20 cellular contexts compared by ENCODE assay signal in genomic region chrX:9614016-9614415, GRCh38.
DNase-seq lines count a peak whose midpoint lies in the region; ATAC-seq and TF ChIP-seq lines count a peak whose summit lies in the region.
"Had no signal": no experiment of that assay in that cellular context is flagged by ENCODE, and none has a peak within 500 bp of the region (broad histone marks: within the 10 kb centered on the region; RNA-seq: fewer than 3 reads in every experiment).

No MANE protein-coding gene starts in this region.

- H3K4me2 ChIP-seq in osteoblast (ENCODE audit: insufficient read depth, low read length): no peak overlapping the region

- H3K4me1 Mint-ChIP-seq in activated CD4-positive, alpha-beta T cell treated with anti-CD3 and anti-CD28 coated beads, Interleukin-2, amount 10 ng/mL, durations not matched to agents 24 days and 14 days: peaks cover 3% of the 10 kb centered on the region
- H3K4me1 Mint-ChIP-seq in chondrocyte (ENCODE audit: low read depth): peaks cover 6% of the 10 kb centered on the region
- peaks cover 12 to 20% of the 10 kb centered on the region in 2 donors for H3K4me1 Mint-ChIP-seq in natural killer cell

- ATAC-seq in natural killer cell: no peak
- ATAC-seq: activated CD4-positive, CD25-positive, alpha-beta regulatory T cell treated with anti-CD3 and anti-CD28 coated beads, Interleukin-2, amount 50 U/mL, for 24 hours; psoas muscle had no signal

- no peak overlapping the region for H3K4me3 ChIP-seq in osteoblast (ENCODE audit: insufficient read depth, low read length)
- no peak overlapping the region for H3K4me3 ChIP-seq in testis
- H3K4me3 ChIP-seq: adrenal gland, psoas muscle, thyroid gland had no signal

- no peaks in the 10 kb centered on the region for H3K79me2 ChIP-seq in osteoblast (ENCODE audit: insufficient read depth, low read length)

- intact Hi-C loops in testis (cut with DNase I; ENCODE audit: low total_unique reads): no loop called here
- intact Hi-C loops in activated CD4-positive, alpha-beta T cell treated with anti-CD3 and anti-CD28 coated beads, Interleukin-2, amount 10 ng/mL, durations not matched to agents 24 days and 14 days (cut with micrococcal nuclease): no loop called here
- intact Hi-C loops in natural killer cell (cut with micrococcal nuclease): no loop called here

- no peak overlapping the region for H3K4me3 Mint-ChIP-seq in activated CD4-positive, alpha-beta T cell treated with anti-CD3 and anti-CD28 coated beads, Interleukin-2, amount 10 ng/mL, durations not matched to agents 24 days and 14 days
- no peak overlapping the region for H3K4me3 Mint-ChIP-seq in chondrocyte (ENCODE audit: unreplicated experiment)
- H3K4me3 Mint-ChIP-seq in natural killer cell: no peak overlapping the region
- H3K4me3 Mint-ChIP-seq: nephron progenitor cell; T-helper 1 cell treated with Interleukin-12 subunit alpha and Interleukin-12 subunit beta and Interleukin-4 antibody, amounts not matched to agents 30 μg/mL and 1 μg/mL, for 36 hours had no signal

- WGBS in testis, 2 donors: 86 to 92% methylated on average over 1 of the region's 1 CpG

- H2AFZ ChIP-seq in osteoblast (ENCODE audit: low read length): no peak overlapping the region

- no peaks in the 10 kb centered on the region for H3K27me3 Mint-ChIP-seq in activated CD4-positive, alpha-beta T cell treated with anti-CD3 and anti-CD28 coated beads, Interleukin-2, amount 10 ng/mL, durations not matched to agents 24 days and 14 days
- no peaks in the 10 kb centered on the region for H3K27me3 Mint-ChIP-seq in chondrocyte (ENCODE audit: low read depth)
- H3K27me3 Mint-ChIP-seq in natural killer cell (ENCODE audit: low read depth in 2 of 2): no peaks in the 10 kb centered on the region

- no peak for TF ChIP-seq POLR2A in testis (IDR thresholded peaks at IDR 0.05)

- H3K36me3 ChIP-seq in osteoblast (ENCODE audit: insufficient read depth, low read length) (no peaks in the 10 kb centered on the region), testis (ENCODE audit: low read depth, missing control alignments) (no peaks in the 10 kb centered on the region)
- H3K36me3 ChIP-seq: adrenal gland, thyroid gland had no signal

- no peaks in the 10 kb centered on the region for H4K20me1 ChIP-seq in osteoblast (ENCODE audit: insufficient read depth, low read length)

- H3K36me3 Mint-ChIP-seq in activated CD4-positive, alpha-beta T cell treated with anti-CD3 and anti-CD28 coated beads, Interleukin-2, amount 10 ng/mL, durations not matched to agents 24 days and 14 days (ENCODE audit: low read depth): peaks cover 5% of the 10 kb centered on the region
- H3K36me3 Mint-ChIP-seq in chondrocyte (ENCODE audit: low read depth): peaks cover 2% of the 10 kb centered on the region
- H3K36me3 Mint-ChIP-seq in natural killer cell: no peaks in the 10 kb centered on the region

- DNase-seq in ELR (ENCODE audit: low read depth): peak; percentile 78
- DNase-seq in NCI-H226: peak; percentile 74
- DNase-seq in epithelial cell of prostate (ENCODE audit: low read depth, low spot score): peak; percentile 3
- peak; percentile 77 for DNase-seq in osteoblast (ENCODE audit: insufficient read length, low spot score, missing footprints)
- no peak for DNase-seq in testis
- DNase-seq in activated CD4-positive, alpha-beta T cell treated with anti-CD3 and anti-CD28 coated beads, Interleukin-2, amount 10 ng/mL, durations not matched to agents 24 days and 14 days: no peak
- no peak for DNase-seq in chondrocyte (ENCODE audit: low spot score)
- no peak for DNase-seq in natural killer cell
- DNase-seq: DMS153; NCI-H187 treated with DMSO at 0.1 percent for 48 hours; NCI-H510A treated with DMSO at 0.1 percent for 48 hours; nephron progenitor cell; psoas muscle; SHP77 treated with DMSO at 0.1 percent for 48 hours; stimulated activated CD4-positive, alpha-beta T cell treated with anti-CD3 and anti-CD28 coated beads, Interleukin-12 subunit alpha, Interleukin-12 subunit beta, amount 100 ng/mL, for 4 hours; thyroid gland had no signal

- H3K27ac Mint-ChIP-seq in activated CD4-positive, alpha-beta T cell treated with anti-CD3 and anti-CD28 coated beads, Interleukin-2, amount 10 ng/mL, durations not matched to agents 24 days and 14 days: no peak overlapping the region
- H3K27ac Mint-ChIP-seq in chondrocyte (ENCODE audit: unreplicated experiment) (no peak overlapping the region), natural killer cell (no peak overlapping the region)
- H3K27ac Mint-ChIP-seq: nephron progenitor cell; T-helper 1 cell treated with Interleukin-12 subunit alpha and Interleukin-12 subunit beta and Interleukin-4 antibody, amounts not matched to agents 30 μg/mL and 1 μg/mL, for 36 hours had no signal

- H3K27me3 ChIP-seq in osteoblast (ENCODE audit: insufficient read depth, low read length) (no peaks in the 10 kb centered on the region), testis (no peaks in the 10 kb centered on the region)
- H3K27me3 ChIP-seq: adrenal gland, thyroid gland had no signal

- TF ChIP-seq CTCF in osteoblast (IDR thresholded peaks at IDR 0.05; ENCODE audit: extremely low read depth, low read depth, low read length) (no peak), testis (IDR thresholded peaks at IDR 0.05) (no peak), chondrocyte (IDR thresholded peaks at IDR 0.05) (no peak), natural killer cell (IDR thresholded peaks at IDR 0.05) (no peak)

- H3K27ac ChIP-seq in epithelial cell of prostate: no peak overlapping the region
- H3K27ac ChIP-seq in osteoblast (ENCODE audit: low read depth, low read length): no peak overlapping the region
- no peak overlapping the region for H3K27ac ChIP-seq in testis
- H3K27ac ChIP-seq: adrenal gland, C4-2B, psoas muscle, thyroid gland had no signal

- no peaks in the 10 kb centered on the region for H3K9me3 ChIP-seq in osteoblast (ENCODE audit: low read depth, low read length)
- no peaks in the 10 kb centered on the region for H3K9me3 ChIP-seq in testis
- H3K9me3 ChIP-seq: adrenal gland, psoas muscle, thyroid gland had no signal

- no peaks in the 10 kb centered on the region for H3K9me3 Mint-ChIP-seq in activated CD4-positive, alpha-beta T cell treated with anti-CD3 and anti-CD28 coated beads, Interleukin-2, amount 10 ng/mL, durations not matched to agents 24 days and 14 days
- H3K9me3 Mint-ChIP-seq in chondrocyte (ENCODE audit: low read depth): peaks cover 10% of the 10 kb centered on the region
- no peaks in the 10 kb centered on the region for H3K9me3 Mint-ChIP-seq in natural killer cell
- H3K9me3 Mint-ChIP-seq: T-helper 1 cell treated with Interleukin-12 subunit alpha and Interleukin-12 subunit beta and Interleukin-4 antibody, amounts not matched to agents 30 μg/mL and 1 μg/mL, for 36 hours had no signal

- H3K4me1 ChIP-seq in osteoblast (ENCODE audit: insufficient read depth, low read length): peaks cover 5% of the 10 kb centered on the region
- H3K4me1 ChIP-seq in testis: no peaks in the 10 kb centered on the region
- H3K4me1 ChIP-seq: adrenal gland, psoas muscle had no signal

Comparison
In these comparisons a context has a peak if more than half of its experiments do, and no peak if none do; other contexts are left out.
1. DNase-seq: peak in ELR (single experiment), NCI-H226 (single experiment), epithelial cell of prostate (single experiment) and osteoblast (single experiment); none in testis (single experiment), activated CD4-positive, alpha-beta T cell treated with anti-CD3 and anti-CD28 coated beads, Interleukin-2, amount 10 ng/mL, durations not matched to agents 24 days and 14 days (single experiment), chondrocyte (single experiment) and natural killer cell (single experiment).